Comparison of ENCODE assay signal across 9 cellular contexts in genomic region chr15:98889930-98890695, GRCh38.
DNase-seq lines count a peak whose midpoint lies in the region; ATAC-seq and TF ChIP-seq lines count a peak whose summit lies in the region.
"Had no signal": no experiment of that assay in that cellular context is flagged by ENCODE, and none has a peak within 500 bp of the region (broad histone marks: within the 10 kb centered on the region; RNA-seq: fewer than 3 reads in every experiment).

No MANE protein-coding gene starts in this region.

- H3K9me3 Mint-ChIP-seq in GM23338 = no peaks in the 10 kb centered on the region
- no peaks in the 10 kb centered on the region for H3K9me3 Mint-ChIP-seq in activated T-helper 2 cell treated with anti-CD3 and anti-CD28 coated beads, Interferon-gamma antibody, Interleukin-2, Interleukin-4, amounts not matched to agents 10 μg/mL and 5 μg/mL and 100 μg/mL, durations not matched to agents 14 hours and 24 hours and 36 hours
- H3K9me3 Mint-ChIP-seq: stimulated activated naive CD8-positive, alpha-beta T cell treated with anti-CD3 and anti-CD28 coated beads, Interleukin-15, Interleukin-2, amounts not matched to agents 100 ng/mL and 50 ng/mL, for 24 hours had no signal

- no peak overlapping the region for H3K4me2 ChIP-seq in GM23338
- H3K4me2 ChIP-seq in skeletal muscle satellite cell (ENCODE audit: low read length) = peak overlapping the region; percentile 66

- no peaks in the 10 kb centered on the region for H3K27me3 ChIP-seq in GM23338 (ENCODE audit: insufficient read depth)
- no peaks in the 10 kb centered on the region for H3K27me3 ChIP-seq in RWPE2 (ENCODE audit: insufficient read depth, poor library complexity, severe bottlenecking)
- no peaks in the 10 kb centered on the region for H3K27me3 ChIP-seq in skeletal muscle satellite cell (ENCODE audit: control insufficient read depth, insufficient read depth, low read length)

- intact Hi-C loops in activated T-helper 2 cell treated with anti-CD3 and anti-CD28 coated beads, Interferon-gamma antibody, Interleukin-2, Interleukin-4, amounts not matched to agents 10 μg/mL and 5 μg/mL and 100 μg/mL, durations not matched to agents 14 hours and 24 hours and 36 hours (cut with micrococcal nuclease) = loop anchor here (10.0 kb wide), 1 partner anchor 445 kb away; no protein-coding TSS in a partner anchor

- H3K27me3 Mint-ChIP-seq in GM23338 (ENCODE audit: insufficient read depth, low read depth, poor library complexity) = peaks cover 5% of the 10 kb centered on the region
- H3K27me3 Mint-ChIP-seq in activated T-helper 2 cell treated with anti-CD3 and anti-CD28 coated beads, Interferon-gamma antibody, Interleukin-2, Interleukin-4, amounts not matched to agents 10 μg/mL and 5 μg/mL and 100 μg/mL, durations not matched to agents 14 hours and 24 hours and 36 hours (ENCODE audit: low read depth) = no peaks in the 10 kb centered on the region
- H3K27me3 Mint-ChIP-seq: stimulated activated naive CD8-positive, alpha-beta T cell treated with anti-CD3 and anti-CD28 coated beads, Interleukin-15, Interleukin-2, amounts not matched to agents 100 ng/mL and 50 ng/mL, for 24 hours had no signal

- H3K4me1 ChIP-seq in GM23338 (ENCODE audit: insufficient read depth) (peaks cover 36% of the 10 kb centered on the region), RWPE2 (ENCODE audit: insufficient read depth, poor library complexity, severe bottlenecking) (peaks cover 39% of the 10 kb centered on the region), skeletal muscle satellite cell (ENCODE audit: control insufficient read depth, insufficient read depth, low read length) (peaks cover 41% of the 10 kb centered on the region)

- H3K4me3 Mint-ChIP-seq in GM23338 = no peak overlapping the region
- no peak overlapping the region for H3K4me3 Mint-ChIP-seq in activated T-helper 2 cell treated with anti-CD3 and anti-CD28 coated beads, Interferon-gamma antibody, Interleukin-2, Interleukin-4, amounts not matched to agents 10 μg/mL and 5 μg/mL and 100 μg/mL, durations not matched to agents 14 hours and 24 hours and 36 hours (ENCODE audit: low read depth)
- H3K4me3 Mint-ChIP-seq: stimulated activated naive CD8-positive, alpha-beta T cell treated with anti-CD3 and anti-CD28 coated beads, Interleukin-15, Interleukin-2, amounts not matched to agents 100 ng/mL and 50 ng/mL, for 24 hours had no signal

- H3K36me3 Mint-ChIP-seq in GM23338 (ENCODE audit: low read depth) = peaks cover 4% of the 10 kb centered on the region; the same call in 1 of the 3 replicates
- H3K36me3 Mint-ChIP-seq in activated T-helper 2 cell treated with anti-CD3 and anti-CD28 coated beads, Interferon-gamma antibody, Interleukin-2, Interleukin-4, amounts not matched to agents 10 μg/mL and 5 μg/mL and 100 μg/mL, durations not matched to agents 14 hours and 24 hours and 36 hours (ENCODE audit: low read depth) = no peaks in the 10 kb centered on the region

- peaks cover 9% of the 10 kb centered on the region; the same call in 1 of the 2 replicates for H3K9me2 ChIP-seq in GM23338 (ENCODE audit: insufficient read depth)

- H4K20me1 ChIP-seq in GM23338 (replicated peaks; ENCODE audit: insufficient read depth) = peaks cover 35% of the 10 kb centered on the region

- no peaks in the 10 kb centered on the region for H3K36me3 ChIP-seq in GM23338 (ENCODE audit: insufficient read depth)
- peaks cover 15% of the 10 kb centered on the region; the same call in 1 of the 2 replicates for H3K36me3 ChIP-seq in RWPE2 (ENCODE audit: low read depth)
- no peaks in the 10 kb centered on the region for H3K36me3 ChIP-seq in skeletal muscle satellite cell (ENCODE audit: insufficient read depth, low read length)

- H3K79me2 ChIP-seq in GM23338 (replicated peaks; ENCODE audit: insufficient read depth) = peaks cover 88% of the 10 kb centered on the region

- H3K9me3 ChIP-seq in RWPE2 (ENCODE audit: severe bottlenecking) = no peaks in the 10 kb centered on the region
- no peaks in the 10 kb centered on the region for H3K9me3 ChIP-seq in skeletal muscle satellite cell (replicated peaks; ENCODE audit: low read length)

- ATAC-seq in GM23338 (no peak), RWPE2 (ENCODE audit: low read depth) (peak; percentile 91)

- no peaks in the 10 kb centered on the region for H3F3A ChIP-seq in GM23338 (replicated peaks; ENCODE audit: low read depth)

- H2AFZ ChIP-seq in GM23338 = no peak overlapping the region

- no peak for TF ChIP-seq CTCF in GM23338 (conservative IDR thresholded peaks at IDR 0.05; ENCODE audit: low read depth in 2 of 2)
- TF ChIP-seq CTCF in RWPE2 (IDR thresholded peaks at IDR 0.05; ENCODE audit: poor library complexity, severe bottlenecking) = no peak
- no peak for TF ChIP-seq CTCF in fibroblast of mammary gland (conservative IDR thresholded peaks at IDR 0.05; ENCODE audit: control insufficient read depth, insufficient read depth, low read depth, low read length)

- peak overlapping the region; percentile 17 for H3K27ac Mint-ChIP-seq in GM23338
- H3K27ac Mint-ChIP-seq in activated T-helper 2 cell treated with anti-CD3 and anti-CD28 coated beads, Interferon-gamma antibody, Interleukin-2, Interleukin-4, amounts not matched to agents 10 μg/mL and 5 μg/mL and 100 μg/mL, durations not matched to agents 14 hours and 24 hours and 36 hours = no peak overlapping the region
- H3K27ac Mint-ChIP-seq: stimulated activated naive CD8-positive, alpha-beta T cell treated with anti-CD3 and anti-CD28 coated beads, Interleukin-15, Interleukin-2, amounts not matched to agents 100 ng/mL and 50 ng/mL, for 24 hours had no signal

- peaks cover 40% of the 10 kb centered on the region for H3K4me1 Mint-ChIP-seq in GM23338
- H3K4me1 Mint-ChIP-seq in activated T-helper 2 cell treated with anti-CD3 and anti-CD28 coated beads, Interferon-gamma antibody, Interleukin-2, Interleukin-4, amounts not matched to agents 10 μg/mL and 5 μg/mL and 100 μg/mL, durations not matched to agents 14 hours and 24 hours and 36 hours (ENCODE audit: low read depth) = no peaks in the 10 kb centered on the region

- H3K27ac ChIP-seq in GM23338 (ENCODE audit: low read depth) = no peak overlapping the region
- H3K27ac ChIP-seq in RWPE2 (ENCODE audit: poor library complexity, severe bottlenecking) = peak overlapping the region; percentile 100

- DNase-seq in GM23338 (ENCODE audit: low spot score) (no peak), RWPE2 (ENCODE audit: low spot score) (no peak), fibroblast of mammary gland (ENCODE audit: low read depth) (peak; percentile 97), retina (no peak), GDM1 (lab: John Stamatoyannopoulos, UW) (no peak), NCI-H1048 (lab: John Stamatoyannopoulos, UW) (no peak)
- no peak for DNase-seq in activated T-helper 2 cell treated with anti-CD3 and anti-CD28 coated beads, Interferon-gamma antibody, Interleukin-2, Interleukin-4, amounts not matched to agents 10 μg/mL and 5 μg/mL and 100 μg/mL, durations not matched to agents 14 hours and 24 hours and 36 hours (ENCODE audit: low spot score)

- H3K9ac ChIP-seq in skeletal muscle satellite cell (ENCODE audit: low read depth, low read length) = peak overlapping the region; percentile 74

- H3K4me3 ChIP-seq in GM23338 (no peak overlapping the region), RWPE2 (ENCODE audit: severe bottlenecking) (no peak overlapping the region), fibroblast of mammary gland (ENCODE audit: control insufficient read depth, low read depth, low read length) (no peak overlapping the region), skeletal muscle satellite cell (ENCODE audit: low read length) (peak overlapping the region; percentile 43)

TF ChIP-seq in GM23338, 12 proteins besides CTCF, POLR2A, EP300 and RAD21:
- TF ChIP-seq JUNB (IDR thresholded peaks at IDR 0.05; ENCODE audit: unreplicated experiment) (no peak), ZNF331 (CRISPR knock-in tag; IDR thresholded peaks at IDR 0.05; ENCODE audit: low read depth) (no peak), STAT1 (IDR thresholded peaks at IDR 0.05; ENCODE audit: unreplicated experiment) (no peak), REST (IDR thresholded peaks at IDR 0.05; ENCODE audit: unreplicated experiment) (no peak)
